Comparison of ENCODE assay signal across 8 cellular contexts in the genomic region with DNA sequence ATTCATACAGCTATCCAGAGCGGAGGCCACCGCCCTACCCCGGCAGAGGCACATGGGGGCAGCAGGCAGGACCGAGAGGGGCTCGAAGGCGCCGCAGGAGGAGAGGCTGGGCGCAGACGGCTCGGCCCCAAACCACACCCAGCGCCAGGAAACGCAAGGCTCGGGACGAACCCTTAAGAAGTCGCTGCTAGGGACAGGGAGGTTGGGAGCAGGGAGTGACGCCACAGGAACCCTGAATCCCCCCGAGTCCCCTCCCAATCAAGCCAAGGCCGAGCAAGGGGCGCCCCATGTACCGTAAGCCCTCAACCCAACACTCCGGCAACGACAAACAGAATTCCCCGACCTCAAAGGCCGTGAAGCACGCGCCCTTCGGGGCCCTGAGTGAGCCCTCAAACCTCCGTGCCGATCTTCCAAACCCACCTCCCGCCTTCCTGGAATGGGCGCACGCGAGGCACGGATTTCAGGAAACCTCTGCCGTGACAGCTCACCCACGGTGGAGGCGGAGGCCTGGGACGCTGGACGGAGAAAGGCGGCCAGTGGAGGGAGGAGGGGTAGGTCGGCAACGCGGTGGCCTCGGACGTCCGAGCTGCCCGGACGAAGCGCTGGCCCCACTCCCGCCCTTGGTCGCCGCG. TPM values are rescaled to one million over a fixed set of nuclear protein-coding genes. Genes with fewer than 3 reads are reported as not detected.
DNase-seq lines count a peak whose midpoint lies in the region; TF ChIP-seq lines count a peak whose summit lies in the region.

No MANE protein-coding gene starts in this region.

- no peaks in the 10 kb centered on the region for H3K36me3 Mint-ChIP-seq in activated CD4-positive, alpha-beta T cell treated with anti-CD3 and anti-CD28 coated beads, Interleukin-2, amount 10 ng/mL, durations not matched to agents 7 days and 5 days (ENCODE audit: low read depth)

- H3K4me1 Mint-ChIP-seq in activated CD4-positive, alpha-beta T cell treated with anti-CD3 and anti-CD28 coated beads, Interleukin-2, amount 10 ng/mL, durations not matched to agents 7 days and 5 days = peaks cover 65% of the 10 kb centered on the region

- TF ChIP-seq CTCF in GM12875 (IDR thresholded peaks at IDR 0.05; ENCODE audit: borderline replicate concordance, insufficient read depth, low read depth, low read length) = no peak
- TF ChIP-seq CTCF in esophagus squamous epithelium (IDR thresholded peaks at IDR 0.05) = no peak
- TF ChIP-seq CTCF in ovary (IDR thresholded peaks at IDR 0.05) = no peak

- TF ChIP-seq POLR2A in esophagus squamous epithelium (IDR thresholded peaks at IDR 0.05) (no peak), ovary (IDR thresholded peaks at IDR 0.05) (no peak)

- 8 to 25% methylated on average over 17 to 29 of the region's 53 CpGs for WGBS in esophagus squamous epithelium, 2 donors
- WGBS in ovary, 3 donors = 4 to 12% (median 5%) methylated on average over 23 to 53 of the region's 53 CpGs

- H3K4me3 Mint-ChIP-seq in activated CD4-positive, alpha-beta T cell treated with anti-CD3 and anti-CD28 coated beads, Interleukin-2, amount 10 ng/mL, durations not matched to agents 7 days and 5 days = peak overlapping the region; percentile 71

- DNase-seq in activated CD4-positive, alpha-beta T cell treated with anti-CD3 and anti-CD28 coated beads, Interleukin-2, amount 10 ng/mL, durations not matched to agents 7 days and 5 days = peak; percentile 20
- DNase-seq in esophagus squamous epithelium (lab: John Stamatoyannopoulos, UW) (no peak), ovary (no peak), NCI-H748 (lab: John Stamatoyannopoulos, UW; ENCODE audit: unreplicated experiment) (no peak), SHP77 (lab: John Stamatoyannopoulos, UW) (no peak), NCI-H1105 treated with DMSO at 0.1 percent for 48 hours (lab: John Stamatoyannopoulos, UW) (no peak), amniotic stem cell (lab: John Stamatoyannopoulos, UW) (no peak)

- POLR2A ChIA-PET in activated CD4-positive, alpha-beta T cell treated with anti-CD3 and anti-CD28 coated beads, Interleukin-2, amount 10 ng/mL, durations not matched to agents 7 days and 5 days (lab: Charles Lee) = interaction anchor here (0.7 kb wide), 1 partner anchor 52 kb away, joined by 3 read pairs; a partner anchor contains a TSS

- H3K4me3 ChIP-seq in GM12875 (ENCODE audit: low read depth, low read length) (peak overlapping the region; percentile 16), esophagus squamous epithelium (peak overlapping the region; percentile 46 to 90 (median 67)), ovary (peak overlapping the region; percentile 41)

- H3K36me3 ChIP-seq in esophagus squamous epithelium = no peaks in the 10 kb centered on the region
- H3K36me3 ChIP-seq in ovary = no peaks in the 10 kb centered on the region

- H3K4me1 ChIP-seq in esophagus squamous epithelium = peaks cover 39 to 69% (median 45%) of the 10 kb centered on the region in 3 donors
- peaks cover 10% of the 10 kb centered on the region for H3K4me1 ChIP-seq in ovary (ENCODE audit: insufficient read depth)

- H3K27ac ChIP-seq in esophagus squamous epithelium = peak overlapping the region; percentile 63 to 76 (median 70)
- H3K27ac ChIP-seq in ovary = no peak overlapping the region

- H3K27ac Mint-ChIP-seq in activated CD4-positive, alpha-beta T cell treated with anti-CD3 and anti-CD28 coated beads, Interleukin-2, amount 10 ng/mL, durations not matched to agents 7 days and 5 days = peak overlapping the region; percentile 77

- H3K9me3 Mint-ChIP-seq in activated CD4-positive, alpha-beta T cell treated with anti-CD3 and anti-CD28 coated beads, Interleukin-2, amount 10 ng/mL, durations not matched to agents 7 days and 5 days = no peaks in the 10 kb centered on the region

- CTCF ChIA-PET in activated CD4-positive, alpha-beta T cell treated with anti-CD3 and anti-CD28 coated beads, Interleukin-2, amount 10 ng/mL, durations not matched to agents 7 days and 5 days (lab: Charles Lee) = interaction anchor here (1.6 to 2.1 kb wide), 4 partner anchors 11 to 197 kb away, joined by 4 to 7 read pairs (median 4); a partner anchor contains a TSS

- peaks cover 42% of the 10 kb centered on the region for H3K27me3 Mint-ChIP-seq in activated CD4-positive, alpha-beta T cell treated with anti-CD3 and anti-CD28 coated beads, Interleukin-2, amount 10 ng/mL, durations not matched to agents 7 days and 5 days

- intact Hi-C loops in esophagus squamous epithelium (cut with DNase I) (loop anchor here (10.0 kb wide), 1 partner anchor 162 kb away; no protein-coding TSS in a partner anchor), ovary (cut with DNase I) (loop anchor here (5.0 to 10.0 kb wide), 4 partner anchors 152 to 174 kb away; a partner anchor contains a TSS)

- TF ChIP-seq EP300 in ovary (IDR thresholded peaks at IDR 0.05) = no peak

- H3K27me3 ChIP-seq in esophagus squamous epithelium = peaks cover 0 to 57% (median 0%) of the 10 kb centered on the region in 4 donors
- peaks cover 7% of the 10 kb centered on the region for H3K27me3 ChIP-seq in ovary

- H3K9me3 ChIP-seq in esophagus squamous epithelium (no peaks in the 10 kb centered on the region), ovary (no peaks in the 10 kb centered on the region)

RNA-seq across cellular contexts. Expression of a gene that starts 1.8 kb away (rescaled TPM):
- 10 to 100 TPM; 14.8 to 17.2 TPM for total RNA-seq in activated CD4-positive, alpha-beta T cell treated with anti-CD3 and anti-CD28 coated beads, Interleukin-2, amount 10 ng/mL, durations not matched to agents 7 days and 5 days
- total RNA-seq in esophagus squamous epithelium = 1 to 10 TPM; 5.1 to 8.5 (median 8.2) TPM
- 10 to 100 TPM in 3 of 7 donors, 1 to 10 TPM in 4; 5.7 to 12.1 (median 10.0) TPM for total RNA-seq in ovary
- 1 to 10 TPM; 1.3 to 6.8 TPM for polyA plus RNA-seq in ovary

RNA-seq across cellular contexts. Expression of a gene that starts 2.1 kb away (rescaled TPM):
- total RNA-seq in activated CD4-positive, alpha-beta T cell treated with anti-CD3 and anti-CD28 coated beads, Interleukin-2, amount 10 ng/mL, durations not matched to agents 7 days and 5 days = not detected
- total RNA-seq in esophagus squamous epithelium (under 1 TPM in 1 of 4 donors, not detected in 3; 0.11 TPM), ovary (10 to 100 TPM in 1 of 7 donors, 1 to 10 TPM in 3, not detected in 3; 1.1 to 12.9 (median 1.4) TPM)
- polyA plus RNA-seq in ovary = under 1 TPM in 1 of 2 donors, not detected in 1; 0.10 TPM

RNA-seq across cellular contexts. Expression of a gene that starts 52.2 kb away (rescaled TPM):
- 100 to 1,000 TPM in 1 of 2 experiments, 10 to 100 TPM in 1; 96.2 to 102 TPM for total RNA-seq in activated CD4-positive, alpha-beta T cell treated with anti-CD3 and anti-CD28 coated beads, Interleukin-2, amount 10 ng/mL, durations not matched to agents 7 days and 5 days
- total RNA-seq in esophagus squamous epithelium (10 to 100 TPM; 29.6 to 38.1 (median 32.6) TPM), ovary (10 to 100 TPM; 27.9 to 72.1 (median 47.1) TPM)
- polyA plus RNA-seq in ovary = 10 to 100 TPM; 27.0 to 47.9 TPM

Comparison
In these comparisons a context has a peak if more than half of its experiments do, and no peak if none do; other contexts are left out.
1. H3K4me3 ChIP-seq: peak in every context shown above with its lines; median percentile 67 in esophagus squamous epithelium; 41 in ovary; 16 in GM12875.
2. H3K27ac ChIP-seq: peak in esophagus squamous epithelium (4 of 4); none in ovary (0 of 2).